ENCODE assay signal across 9 cellular contexts in the genomic region with DNA sequence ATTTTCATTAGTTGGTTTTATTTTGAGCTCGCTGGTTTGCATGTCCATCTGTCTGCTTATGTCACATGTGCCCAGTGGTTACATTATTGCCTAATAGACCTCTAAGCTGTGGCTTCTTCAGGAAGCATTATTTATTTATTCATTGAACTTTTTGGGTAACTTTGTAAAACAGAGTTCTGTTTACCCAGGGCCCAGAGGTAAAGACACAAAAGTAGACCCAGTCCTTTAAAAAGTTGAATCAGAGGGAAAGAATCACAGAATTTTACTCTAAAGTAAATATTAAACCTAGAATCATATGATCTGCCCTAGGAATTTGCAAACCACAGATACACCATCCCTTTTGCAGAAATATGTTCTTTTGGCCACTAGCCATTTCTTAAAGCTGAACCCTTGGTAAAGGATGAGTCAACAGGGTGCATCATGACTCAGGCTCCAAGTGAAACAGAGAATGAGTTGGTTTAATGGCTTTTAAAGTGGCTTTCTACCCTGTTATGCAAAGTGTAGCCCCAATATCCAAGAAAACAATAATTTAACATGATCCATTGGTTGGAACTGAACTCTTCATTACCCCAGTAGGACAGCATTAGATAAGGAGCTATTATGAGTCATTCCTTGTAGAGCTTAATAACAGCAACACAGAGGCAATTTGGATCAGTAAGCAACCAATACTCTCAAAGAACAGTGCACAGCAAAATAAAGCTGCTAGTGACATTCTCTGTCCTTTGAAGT.
DNase-seq lines count a peak whose midpoint lies in the region; ATAC-seq and TF ChIP-seq lines count a peak whose summit lies in the region.
"Had no signal": no experiment of that assay in that cellular context is flagged by ENCODE, and none has a peak within 500 bp of the region (broad histone marks: within the 10 kb centered on the region; RNA-seq: fewer than 3 reads in every experiment).

No MANE protein-coding gene starts in this region.

- CTCF ChIA-PET in A673 (lab: Charles Lee): interaction anchor here (0.6 kb wide), 1 partner anchor 11 kb away, joined by 3 read pairs; no protein-coding TSS in a partner anchor
- CTCF ChIA-PET in activated CD8-positive, alpha-beta memory T cell treated with anti-CD3 and anti-CD28 coated beads, Interleukin-2, amount 10 ng/mL, durations not matched to agents 7 days and 5 days (lab: Charles Lee): no interaction called here

- no peak overlapping the region for H3K4me3 Mint-ChIP-seq in naive thymus-derived CD8-positive, alpha-beta T cell
- no peak overlapping the region for H3K4me3 Mint-ChIP-seq in activated CD8-positive, alpha-beta memory T cell treated with anti-CD3 and anti-CD28 coated beads, Interleukin-2, amount 10 ng/mL, durations not matched to agents 7 days and 5 days
- H3K4me3 Mint-ChIP-seq: activated naive CD4-positive, alpha-beta T cell treated with anti-CD3 and anti-CD28 coated beads, Interleukin-2, amount 50 U/mL, for 24 hours had no signal

- intact Hi-C loops in A673 (cut with micrococcal nuclease; ENCODE audit: unreplicated experiment): no loop called here

- H3K36me3 ChIP-seq in A673 (ENCODE audit: insufficient read depth, low read length, poor library complexity, severe bottlenecking): no peaks in the 10 kb centered on the region

- POLR2A ChIA-PET in A673 (lab: Charles Lee; ENCODE audit: low non-redundant PET): no interaction called here
- POLR2A ChIA-PET in naive thymus-derived CD8-positive, alpha-beta T cell (lab: Charles Lee): no interaction called here

- H3K27me3 Mint-ChIP-seq in naive thymus-derived CD8-positive, alpha-beta T cell: peaks cover 0 to 1% (median 0%) of the 10 kb centered on the region in 5 donors
- no peaks in the 10 kb centered on the region for H3K27me3 Mint-ChIP-seq in activated CD8-positive, alpha-beta memory T cell treated with anti-CD3 and anti-CD28 coated beads, Interleukin-2, amount 10 ng/mL, durations not matched to agents 7 days and 5 days
- H3K27me3 Mint-ChIP-seq: activated naive CD4-positive, alpha-beta T cell treated with anti-CD3 and anti-CD28 coated beads, Interleukin-2, amount 50 U/mL, for 24 hours had no signal

- no peaks in the 10 kb centered on the region for H3K4me1 ChIP-seq in A673 (ENCODE audit: insufficient read depth, low read length, poor library complexity, severe bottlenecking)

- H3K4me1 Mint-ChIP-seq in naive thymus-derived CD8-positive, alpha-beta T cell: no peaks in the 10 kb centered on the region
- H3K4me1 Mint-ChIP-seq in activated CD8-positive, alpha-beta memory T cell treated with anti-CD3 and anti-CD28 coated beads, Interleukin-2, amount 10 ng/mL, durations not matched to agents 7 days and 5 days: no peaks in the 10 kb centered on the region
- H3K4me1 Mint-ChIP-seq: activated naive CD4-positive, alpha-beta T cell treated with anti-CD3 and anti-CD28 coated beads, Interleukin-2, amount 50 U/mL, for 24 hours had no signal

- BruUV-seq in A673 (replicated peaks; lab: Mats Ljungman, UMichigan): no TSS peak

- no peaks in the 10 kb centered on the region for H3K9me3 ChIP-seq in A673 (ENCODE audit: low read depth, low read length, poor library complexity, severe bottlenecking)

- no peak overlapping the region for H3K27ac Mint-ChIP-seq in naive thymus-derived CD8-positive, alpha-beta T cell
- H3K27ac Mint-ChIP-seq in activated CD8-positive, alpha-beta memory T cell treated with anti-CD3 and anti-CD28 coated beads, Interleukin-2, amount 10 ng/mL, durations not matched to agents 7 days and 5 days: no peak overlapping the region
- H3K27ac Mint-ChIP-seq: activated naive CD4-positive, alpha-beta T cell treated with anti-CD3 and anti-CD28 coated beads, Interleukin-2, amount 50 U/mL, for 24 hours had no signal

- no peak overlapping the region for H3K4me3 ChIP-seq in A673 (ENCODE audit: low read depth, low read length, poor library complexity, severe bottlenecking)

- no peaks in the 10 kb centered on the region for H3K27me3 ChIP-seq in A673 (replicated peaks; ENCODE audit: insufficient read depth, low read depth, low read length, poor library complexity)

- TF ChIP-seq CTCF in A673 (conservative IDR thresholded peaks at IDR 0.05; ENCODE audit: low read depth, low read length): no peak

- no peaks in the 10 kb centered on the region for H3K36me3 Mint-ChIP-seq in naive thymus-derived CD8-positive, alpha-beta T cell
- H3K36me3 Mint-ChIP-seq in activated CD8-positive, alpha-beta memory T cell treated with anti-CD3 and anti-CD28 coated beads, Interleukin-2, amount 10 ng/mL, durations not matched to agents 7 days and 5 days: no peaks in the 10 kb centered on the region
- H3K36me3 Mint-ChIP-seq: activated naive CD4-positive, alpha-beta T cell treated with anti-CD3 and anti-CD28 coated beads, Interleukin-2, amount 50 U/mL, for 24 hours had no signal

- H3K9me3 Mint-ChIP-seq in naive thymus-derived CD8-positive, alpha-beta T cell: peaks cover 0 to 2% (median 0%) of the 10 kb centered on the region in 9 donors
- H3K9me3 Mint-ChIP-seq in activated CD8-positive, alpha-beta memory T cell treated with anti-CD3 and anti-CD28 coated beads, Interleukin-2, amount 10 ng/mL, durations not matched to agents 7 days and 5 days (ENCODE audit: low read depth): no peaks in the 10 kb centered on the region
- H3K9me3 Mint-ChIP-seq: activated naive CD4-positive, alpha-beta T cell treated with anti-CD3 and anti-CD28 coated beads, Interleukin-2, amount 50 U/mL, for 24 hours had no signal

- DNase-seq in A673 (ENCODE audit: low spot score) (peak; percentile 31), NCI-H2196 (lab: John Stamatoyannopoulos, UW; ENCODE audit: unreplicated experiment) (peak; percentile 22), fibroblast of gingiva (ENCODE audit: low read depth) (peak; percentile 92), NCI-H1436 treated with DMSO at 0.1 percent for 48 hours (lab: John Stamatoyannopoulos, UW) (no peak)
- no peak for DNase-seq in stimulated activated naive CD4-positive, alpha-beta T cell treated with Interleukin-2 at 50 U/mL for 16 hours (lab: John Stamatoyannopoulos, UW)
- DNase-seq in naive thymus-derived CD8-positive, alpha-beta T cell: no peak
- no peak for DNase-seq in activated CD8-positive, alpha-beta memory T cell treated with anti-CD3 and anti-CD28 coated beads, Interleukin-2, amount 10 ng/mL, durations not matched to agents 7 days and 5 days

- H3K27ac ChIP-seq in A673 (ENCODE audit: low read depth, low read length, poor library complexity, severe bottlenecking): no peak overlapping the region

- peak; percentile 82 for ATAC-seq in GM21360 (IDR thresholded peaks at IDR 0.05; ENCODE audit: unreplicated experiment)
- ATAC-seq in naive thymus-derived CD8-positive, alpha-beta T cell: no peak
- ATAC-seq in activated CD8-positive, alpha-beta memory T cell treated with anti-CD3 and anti-CD28 coated beads, Interleukin-2, amount 10 ng/mL, durations not matched to agents 7 days and 5 days: no peak

Comparison
In these comparisons a context has a peak if more than half of its experiments do, and no peak if none do; other contexts are left out.
1. DNase-seq: peak in A673 (single experiment), NCI-H2196 (single experiment) and fibroblast of gingiva (single experiment); none in stimulated activated naive CD4-positive, alpha-beta T cell treated with Interleukin-2 at 50 U/mL for 16 hours (single experiment), NCI-H1436 treated with DMSO at 0.1 percent for 48 hours (single experiment), naive thymus-derived CD8-positive, alpha-beta T cell (0 of 10) and activated CD8-positive, alpha-beta memory T cell treated with anti-CD3 and anti-CD28 coated beads, Interleukin-2, amount 10 ng/mL, durations not matched to agents 7 days and 5 days (single experiment).